In the genomic region with DNA sequence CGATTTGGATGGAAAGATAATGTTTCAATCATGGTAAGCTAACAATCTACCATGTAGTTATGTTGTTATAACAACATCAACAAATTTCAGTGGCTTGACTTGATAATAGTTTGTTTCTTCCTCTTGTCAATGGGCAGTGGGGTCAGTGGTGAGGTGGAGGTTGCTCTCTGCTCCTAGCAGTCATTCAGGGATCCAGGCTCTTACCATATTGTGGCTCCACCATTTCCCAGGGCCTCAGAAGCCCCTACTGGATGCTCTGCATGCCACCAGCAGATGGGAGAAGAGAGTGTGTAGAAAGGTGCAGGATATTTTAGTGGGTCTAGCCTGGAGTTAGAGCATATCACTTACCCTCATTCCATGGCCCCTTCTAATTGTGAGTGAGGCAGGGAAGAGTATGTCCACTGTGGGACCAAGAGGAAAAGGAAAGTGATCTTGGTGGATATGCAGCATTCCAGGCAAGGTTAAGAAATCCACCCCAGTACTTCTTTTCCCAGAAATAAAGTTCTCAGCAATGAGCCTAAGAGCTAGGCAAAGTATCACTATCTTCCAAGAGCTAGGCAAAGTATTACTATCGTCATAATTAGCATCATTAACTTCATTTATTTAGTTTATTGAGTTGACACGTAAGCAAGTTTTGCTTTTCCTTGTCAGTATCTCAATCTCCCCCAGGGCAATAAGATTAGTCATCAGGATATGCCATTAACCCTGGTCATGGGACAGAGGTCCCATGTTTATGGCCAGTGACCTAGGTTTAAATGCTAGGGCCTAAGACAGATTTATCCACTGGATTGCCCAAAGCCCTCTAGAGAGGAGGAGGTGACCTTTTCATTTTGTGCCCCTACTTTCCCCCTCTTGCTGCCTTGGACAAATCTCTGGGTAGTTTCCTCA, we compare ENCODE assay signal across 25 cellular contexts. TPM values are rescaled to one million over a fixed set of nuclear protein-coding genes. Genes with fewer than 3 reads are reported as not detected.
A peak's percentile ranks its signal among the peaks of the same experiment; 100 is the strongest.
DNase-seq lines count a peak whose midpoint lies in the region; ATAC-seq, FAIRE-seq and TF ChIP-seq lines count a peak whose summit lies in the region.
"Had no signal": no experiment of that assay in that cellular context is flagged by ENCODE, and none has a peak within 500 bp of the region (broad histone marks: within the 10 kb centered on the region; RNA-seq: fewer than 3 reads in every experiment).

No MANE protein-coding gene starts in this region.

- peaks cover 11% of the 10 kb centered on the region for H3K4me1 ChIP-seq in mesendoderm (ENCODE audit: control insufficient read depth, low read depth, low read length)

- H3K18ac ChIP-seq in mesendoderm (ENCODE audit: low read length), result no peak overlapping the region

- no peak overlapping the region for H4K8ac ChIP-seq in mesendoderm (ENCODE audit: low read depth, low read length)

- no peaks in the 10 kb centered on the region for H3K9me3 Mint-ChIP-seq in effector memory CD8-positive, alpha-beta T cell
- H3K9me3 Mint-ChIP-seq: naive thymus-derived CD8-positive, alpha-beta T cell; T-helper 1 cell treated with Interleukin-12 subunit alpha and Interleukin-12 subunit beta and Interleukin-4 antibody, amounts not matched to agents 30 μg/mL and 1 μg/mL, for 36 hours had no signal

- no peak overlapping the region for H3K9ac ChIP-seq in mesendoderm (ENCODE audit: low read length)
- H3K9ac ChIP-seq: parathyroid adenoma had no signal

- no peak overlapping the region for H4K5ac ChIP-seq in mesendoderm (ENCODE audit: low read length)

- no peak overlapping the region for H3K4ac ChIP-seq in mesendoderm (ENCODE audit: low read depth, low read length)

- H3K27ac Mint-ChIP-seq in effector memory CD8-positive, alpha-beta T cell, result no peak overlapping the region
- H3K27ac Mint-ChIP-seq: activated naive CD8-positive, alpha-beta T cell treated with anti-CD3 and anti-CD28 coated beads, Interleukin-2, amount 10 ng/mL, durations not matched to agents 7 days and 5 days; CD14-positive monocyte; T-helper 1 cell treated with Interleukin-12 subunit alpha and Interleukin-12 subunit beta and Interleukin-4 antibody, amounts not matched to agents 30 μg/mL and 1 μg/mL, for 36 hours had no signal

- H3K36me3 ChIP-seq in bronchial epithelial cell (ENCODE audit: control insufficient read depth, insufficient read depth, low read length) (no peaks in the 10 kb centered on the region), mesendoderm (ENCODE audit: control insufficient read depth, insufficient read depth, low read length) (no peaks in the 10 kb centered on the region)
- H3K36me3 ChIP-seq: gastrocnemius medialis, sigmoid colon had no signal

- no peak overlapping the region for H3K23ac ChIP-seq in mesendoderm (ENCODE audit: low read length)

- H3K27me3 ChIP-seq in bronchial epithelial cell (ENCODE audit: control insufficient read depth, insufficient read depth, low read length) (no peaks in the 10 kb centered on the region), mesendoderm (ENCODE audit: insufficient read depth, low read length, poor library complexity) (no peaks in the 10 kb centered on the region)
- H3K27me3 ChIP-seq: gastrocnemius medialis had no signal

- no peak overlapping the region for H2BK15ac ChIP-seq in mesendoderm (replicated peaks; ENCODE audit: low read depth)

- no peak for TF ChIP-seq CTCF in bronchial epithelial cell (IDR thresholded peaks at IDR 0.05; ENCODE audit: insufficient read depth, low read length, severe bottlenecking)

- ATAC-seq in GM18511 (IDR thresholded peaks at IDR 0.05; ENCODE audit: unreplicated experiment) (no peak), HG02759 (IDR thresholded peaks at IDR 0.05; ENCODE audit: unreplicated experiment) (no peak)
- no peak for ATAC-seq in effector memory CD8-positive, alpha-beta T cell (replicated peaks)
- ATAC-seq: gastrocnemius medialis; HCT116; naive thymus-derived CD8-positive, alpha-beta T cell had no signal

- H2AK5ac ChIP-seq in mesendoderm (ENCODE audit: low read length), result no peak overlapping the region

- no peak overlapping the region for H2BK120ac ChIP-seq in mesendoderm (ENCODE audit: low read depth, low read length)

- H3K36me3 Mint-ChIP-seq in effector memory CD8-positive, alpha-beta T cell (ENCODE audit: insufficient read depth), result peaks cover 11% of the 10 kb centered on the region
- H3K36me3 Mint-ChIP-seq: activated naive CD8-positive, alpha-beta T cell treated with anti-CD3 and anti-CD28 coated beads, Interleukin-2, amount 10 ng/mL, durations not matched to agents 7 days and 5 days; CD14-positive monocyte; naive thymus-derived CD8-positive, alpha-beta T cell had no signal

- no peak overlapping the region for H3K56ac ChIP-seq in mesendoderm (ENCODE audit: low read length)

- peaks cover 10 to 17% of the 10 kb centered on the region in 2 donors for H3K4me1 Mint-ChIP-seq in effector memory CD8-positive, alpha-beta T cell (ENCODE audit: low read depth in 2 of 2)

- H3K4me3 Mint-ChIP-seq in effector memory CD8-positive, alpha-beta T cell, result no peak overlapping the region
- H3K4me3 Mint-ChIP-seq: activated naive CD8-positive, alpha-beta T cell treated with anti-CD3 and anti-CD28 coated beads, Interleukin-2, amount 10 ng/mL, durations not matched to agents 7 days and 5 days; CD14-positive monocyte; naive thymus-derived CD8-positive, alpha-beta T cell; T-helper 1 cell treated with Interleukin-12 subunit alpha and Interleukin-12 subunit beta and Interleukin-4 antibody, amounts not matched to agents 30 μg/mL and 1 μg/mL, for 36 hours had no signal

- no peak for FAIRE-seq in bronchial epithelial cell (lab: Jason Lieb, UNC)
- FAIRE-seq in frontal cortex (lab: Jason Lieb, UNC), result no peak
- FAIRE-seq: GM12891 had no signal

- H3K79me1 ChIP-seq in mesendoderm (ENCODE audit: low read length), result peaks cover 1% of the 10 kb centered on the region

- no peak overlapping the region for H3K4me3 ChIP-seq in bronchial epithelial cell (ENCODE audit: low read depth, low read length)
- H3K4me3 ChIP-seq in mesendoderm (ENCODE audit: low read length), result no peak overlapping the region
- H3K4me3 ChIP-seq: coronary artery, gastrocnemius medialis, lung, sigmoid colon had no signal

- peaks cover 16 to 28% of the 10 kb centered on the region in 2 donors for H3K27me3 Mint-ChIP-seq in effector memory CD8-positive, alpha-beta T cell

- peaks cover 7% of the 10 kb centered on the region for H3K79me2 ChIP-seq in mesendoderm (ENCODE audit: control insufficient read depth, insufficient read depth, low read length)

- DNase-seq in ELR (ENCODE audit: low read depth) (peak; percentile 85), NAMALWA (ENCODE audit: low spot score) (peak; percentile 16), bronchial epithelial cell (ENCODE audit: low read depth) (peak; percentile 77), mesendoderm (peak; percentile 52), frontal cortex (ENCODE audit: low spot score in 2 of 2) (no peak)
- DNase-seq in effector memory CD8-positive, alpha-beta T cell, result no peak
- DNase-seq: activated CD4-positive, alpha-beta T cell treated with anti-CD3 and anti-CD28 coated beads, Interleukin-2, amount 50 U/mL, for 4 hours; activated CD8-positive, alpha-beta memory T cell treated with anti-CD3 and anti-CD28 coated beads, Interleukin-2, amount 50 U/mL, for 48 hours; activated naive CD8-positive, alpha-beta T cell treated with anti-CD3 and anti-CD28 coated beads, Interleukin-2, amount 10 ng/mL, durations not matched to agents 7 days and 5 days; DMS 273 treated with DMSO at 0.1 percent for 48 hours; gastrocnemius medialis; islet precursor cell; MM.1S; naive thymus-derived CD8-positive, alpha-beta T cell; NCI-H2171; sigmoid colon had no signal

- H3K4me2 ChIP-seq in mesendoderm (ENCODE audit: low read length), result no peak overlapping the region

- no peak overlapping the region for H3K27ac ChIP-seq in mesendoderm (ENCODE audit: low read depth, low read length)
- H3K27ac ChIP-seq: coronary artery, gastrocnemius medialis, parathyroid adenoma, sigmoid colon had no signal

- no CpG with 5 or more reads among the region's 3 CpGs for WGBS in mesendoderm (ENCODE audit: extremely low coverage, insufficient coverage, low lambda C conversion rate)

- H2BK5ac ChIP-seq in mesendoderm (ENCODE audit: low read length), result no peak overlapping the region

RNA-seq across cellular contexts. Expression of gene IWS1, which starts 4.2 kb away (rescaled TPM):
- 40.8 and 51.0 TPM in 2 replicates for total RNA-seq in bronchial epithelial cell
- polyA plus RNA-seq in mesendoderm (2013, experiment 1 of 2), result 56.1 TPM
- 56.7 TPM for polyA plus RNA-seq in mesendoderm (2013, experiment 2 of 2)
- 37.9 TPM for total RNA-seq in frontal cortex

RNA-seq across cellular contexts. Expression of gene MYO7B, which starts 5.0 kb away (rescaled TPM):
- total RNA-seq in bronchial epithelial cell, result not detected in 2 replicates
- 0.01 TPM for polyA plus RNA-seq in mesendoderm (2013, experiment 1 of 2)
- 0.03 TPM for polyA plus RNA-seq in mesendoderm (2013, experiment 2 of 2)
- total RNA-seq in frontal cortex, result under 0.01 TPM

Comparison
In these comparisons a context has a peak if more than half of its experiments do, and no peak if none do; other contexts are left out.
1. DNase-seq: peak in ELR (single experiment), NAMALWA (single experiment), bronchial epithelial cell (single experiment) and mesendoderm (single experiment); none in frontal cortex (0 of 2) and effector memory CD8-positive, alpha-beta T cell (0 of 3).